8 cellular contexts compared by ENCODE assay signal in the genomic region with DNA sequence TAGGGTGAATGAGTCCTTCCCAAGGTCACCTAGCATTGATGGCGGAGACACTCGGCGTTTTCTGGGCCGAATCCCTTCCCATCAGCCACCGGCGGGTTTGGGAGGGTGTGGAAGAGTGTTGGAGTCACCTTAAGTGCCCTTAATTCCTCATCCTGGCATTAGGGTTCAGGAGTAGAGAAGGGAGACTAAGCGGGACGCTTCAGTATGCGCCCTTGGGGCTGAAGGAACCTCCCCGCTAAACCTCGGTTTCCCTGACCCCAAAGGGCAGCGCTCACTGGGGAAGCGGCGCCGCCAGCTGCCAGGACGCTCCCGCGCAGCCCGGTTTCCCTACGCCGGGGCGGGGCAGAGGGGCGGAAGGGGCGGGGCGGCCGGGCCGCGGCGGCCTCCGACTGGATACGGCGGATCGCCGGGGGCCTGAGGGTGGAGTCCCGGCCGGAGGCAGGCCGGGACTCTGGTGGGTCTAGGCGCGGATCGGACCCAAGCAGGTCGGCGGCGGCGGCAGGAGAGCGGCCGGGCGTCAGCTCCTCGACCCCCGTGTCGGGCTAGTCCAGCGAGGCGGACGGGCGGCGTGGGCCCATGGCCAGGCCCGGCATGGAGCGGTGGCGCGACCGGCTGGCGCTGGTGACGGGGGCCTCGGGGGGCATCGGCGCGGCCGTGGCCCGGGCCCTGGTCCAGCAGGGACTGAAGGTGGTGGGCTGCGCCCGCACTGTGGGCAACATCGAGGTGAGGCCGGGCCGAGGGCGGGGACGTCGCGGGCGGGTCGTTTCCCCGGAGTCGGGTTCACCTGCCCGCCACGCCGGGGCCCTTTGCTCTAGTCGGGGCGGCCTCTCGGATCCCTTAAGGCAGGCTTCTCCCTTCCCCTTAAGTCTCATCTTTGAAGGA. TPM values are rescaled to one million over a fixed set of nuclear protein-coding genes. Genes with fewer than 3 reads are reported as not detected.
DNase-seq lines count a peak whose midpoint lies in the region; ATAC-seq and TF ChIP-seq lines count a peak whose summit lies in the region.

A gene with protein sequence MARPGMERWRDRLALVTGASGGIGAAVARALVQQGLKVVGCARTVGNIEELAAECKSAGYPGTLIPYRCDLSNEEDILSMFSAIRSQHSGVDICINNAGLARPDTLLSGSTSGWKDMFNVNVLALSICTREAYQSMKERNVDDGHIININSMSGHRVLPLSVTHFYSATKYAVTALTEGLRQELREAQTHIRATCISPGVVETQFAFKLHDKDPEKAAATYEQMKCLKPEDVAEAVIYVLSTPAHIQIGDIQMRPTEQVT (plus strand): TSS at position 446 of the 882 bp plus-strand sequence. CDS start 131 bp downstream, at position 577.

- H3K27ac ChIP-seq in adipose tissue (ENCODE audit: low read depth, low read length) (no peak within 1 kb of the TSS), heart right ventricle (peak within 1 kb of the TSS in 9 of 10 donors; percentile 72 to 86 (median 80)), transverse colon (peak within 1 kb of the TSS; percentile 83 to 90 (median 88))

- peak; percentile 94 to 99 (median 95) for ATAC-seq in heart right ventricle

- intact Hi-C loops in heart right ventricle (cut with DNase I), result loop anchor here in 8 of 10 donors (1.0 to 10.0 kb wide), 7 partner anchors 10 to 107 kb away; a partner anchor contains a TSS
- intact Hi-C loops in posterior vena cava (cut with DNase I), result loop anchor here in 1 of 2 donors (10.0 kb wide), 1 partner anchor 1367 kb away; no protein-coding TSS in a partner anchor
- intact Hi-C loops in transverse colon (cut with DNase I; ENCODE audit: low total_unique reads), result no loop called here

- H3K4me3 ChIP-seq in HAP-1 (peak within 1 kb of the TSS; percentile 55), heart right ventricle (peak within 1 kb of the TSS; percentile 59 to 98 (median 91)), transverse colon (peak within 1 kb of the TSS; percentile 67 to 94 (median 82))

- TF ChIP-seq EP300 in transverse colon (IDR thresholded peaks at IDR 0.05; ENCODE audit: low read depth), result no peak

- H3K27me3 ChIP-seq in HAP-1 (ENCODE audit: low read depth), result no peaks in the 10 kb centered on the region
- no peaks in the 10 kb centered on the region for H3K27me3 ChIP-seq in heart right ventricle
- no peaks in the 10 kb centered on the region for H3K27me3 ChIP-seq in transverse colon

- H3K9me3 ChIP-seq in HAP-1 (no peaks in the 10 kb centered on the region), heart right ventricle (no peaks in the 10 kb centered on the region), transverse colon (no peaks in the 10 kb centered on the region)

- peak in 3 of 9 donors; percentile 6 to 36 (median 29) for TF ChIP-seq CTCF in heart right ventricle (IDR thresholded peaks at IDR 0.05)
- TF ChIP-seq CTCF in transverse colon (IDR thresholded peaks at IDR 0.05), result peak in 1 of 5 experiments; percentile 8

- H3K36me3 ChIP-seq in HAP-1 (replicated peaks), result peaks cover 19% of the 10 kb centered on the region
- H3K36me3 ChIP-seq in heart right ventricle, result peaks cover 0 to 40% (median 24%) of the 10 kb centered on the region in 9 donors
- peaks cover 0 to 16% (median 8%) of the 10 kb centered on the region in 4 donors for H3K36me3 ChIP-seq in transverse colon

- 1 to 2% (median 2%) methylated on average over 70 to 87 of the region's 87 CpGs for WGBS in adipose tissue, 3 donors
- WGBS in heart right ventricle, 2 donors, result 1% methylated on average over 68 to 87 of the region's 87 CpGs
- 3% methylated on average over 45 of the region's 87 CpGs; no CpG with 5 or more reads in 1 of the 2 donors for WGBS in transverse colon (ENCODE audit: low coverage in 1 of 2), 2 donors

- TF ChIP-seq POLR2A in transverse colon (IDR thresholded peaks at IDR 0.05), result peak; percentile 66

- H3K4me1 ChIP-seq in HAP-1 (no peaks in the 10 kb centered on the region; the same call in none of the 2 replicates), heart right ventricle (peaks cover 0 to 33% (median 20%) of the 10 kb centered on the region in 9 donors), transverse colon (peaks cover 7 to 42% (median 23%) of the 10 kb centered on the region in 4 donors)

- DNase-seq in G401 (ENCODE audit: low spot score), result peak; percentile 76
- DNase-seq in HAP-1 (ENCODE audit: low spot score in 2 of 2), result peak; percentile 79 to 92
- DNase-seq in NCI-H1048 (lab: John Stamatoyannopoulos, UW), result peak; percentile 47
- DNase-seq in T follicular helper cell (ENCODE audit: low read depth), result peak; percentile 68
- DNase-seq in heart right ventricle, result peak; percentile 84 to 90
- peak; percentile 94 for DNase-seq in posterior vena cava (ENCODE audit: low spot score)
- DNase-seq in transverse colon, result peak; percentile 90

- in situ Hi-C loops in G401 (cut with HindIII; ENCODE audit: low sequenced_read_pairs), result no loop called here
- in situ Hi-C loops in HAP-1 (cut with MboI; ENCODE audit: low sequenced_read_pairs), result no loop called here
- in situ Hi-C loops in transverse colon (cut with MboI; ENCODE audit: low pct_ligation_motif_present in 1 of 4, low pct_unique_long_range_greater_than_20kb in 1 of 4, low sequenced_read_pairs in 3 of 4), result no loop called here

RNA-seq across cellular contexts. Expression of the gene that starts here (rescaled TPM):
- 35.1 and 38.0 TPM in 2 replicates for total RNA-seq in G401 (2014; rRNA removed; shearing (Covaris generic))
- polyA plus RNA-seq in adipose tissue (10 to 100 TPM; 11.1 to 22.8 (median 11.8) TPM), heart right ventricle (10 to 100 TPM; 12.9 to 23.3 TPM)
- total RNA-seq in heart right ventricle (10 to 100 TPM; 11.0 to 24.7 (median 18.9) TPM), posterior vena cava (1 to 10 TPM; 3.5 to 5.4 TPM), transverse colon (100 to 1,000 TPM in 3 of 4 donors, 10 to 100 TPM in 1; 93.1 to 307 (median 214) TPM)
